ENCODE assay signal across 7 cellular contexts in the genomic region with DNA sequence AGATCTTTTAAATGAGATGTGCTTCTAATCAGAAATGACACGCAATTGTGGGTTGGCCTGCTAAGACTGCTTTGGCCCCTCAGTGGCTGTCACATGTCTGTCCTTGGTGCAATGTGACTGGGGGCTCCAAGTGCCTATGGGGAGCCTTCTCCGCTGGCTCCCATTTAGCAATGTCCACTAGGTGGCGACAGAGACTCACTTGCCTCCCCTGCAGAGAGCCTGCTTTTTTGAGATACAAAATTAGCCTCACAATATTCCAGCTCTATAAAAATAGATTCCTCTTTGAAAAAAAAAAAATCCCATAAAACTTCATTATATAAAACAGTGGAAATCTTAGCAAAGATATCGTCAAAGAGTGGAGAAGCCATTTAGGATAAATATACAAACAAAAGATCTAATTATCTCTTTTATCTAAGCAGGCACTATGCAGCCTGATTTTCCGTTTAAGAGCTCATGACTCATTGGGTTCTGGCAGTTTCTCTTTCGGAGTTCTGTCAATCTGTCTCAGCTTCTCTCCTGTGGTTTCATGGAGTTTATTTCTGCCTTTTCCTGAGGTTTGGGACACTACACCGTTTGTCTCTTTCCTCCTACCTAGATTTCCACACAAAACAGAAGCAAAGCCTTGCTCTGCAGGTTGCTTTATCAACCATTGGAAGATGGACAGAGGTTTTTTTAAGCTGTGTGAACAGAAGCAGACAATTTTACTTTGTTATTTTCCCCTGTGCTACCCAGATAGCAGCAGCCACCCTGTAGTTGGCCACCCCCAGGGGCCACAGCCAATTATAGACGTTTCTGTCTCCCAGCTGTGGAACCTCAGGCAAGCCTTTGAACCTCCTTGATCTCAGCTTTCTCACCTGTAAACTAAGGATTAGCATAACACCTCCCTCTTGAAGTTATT.
DNase-seq lines count a peak whose midpoint lies in the region; ATAC-seq, FAIRE-seq and TF ChIP-seq lines count a peak whose summit lies in the region.

No MANE protein-coding gene starts in this region.

- H3K4me2 ChIP-seq in mesenchymal stem cell (ENCODE audit: low read length, poor library complexity, severe bottlenecking), result peak overlapping the region; percentile 74

- no peak for TF ChIP-seq POLR2A in GM12892 (IDR thresholded peaks at IDR 0.05; ENCODE audit: low read depth, low read length)

- no peak overlapping the region for H4K91ac ChIP-seq in mesenchymal stem cell (ENCODE audit: low read length)

- H3K36me3 ChIP-seq in mesenchymal stem cell (ENCODE audit: control insufficient read depth in 1 of 2, insufficient read depth in 2 of 2, low read depth in 1 of 2, low read length in 2 of 2), result no peaks in the 10 kb centered on the region

- H2BK120ac ChIP-seq in mesenchymal stem cell (ENCODE audit: low read depth, low read length), result no peak overlapping the region

- no peaks in the 10 kb centered on the region for H3K9me3 ChIP-seq in mesenchymal stem cell (ENCODE audit: control insufficient read depth, low read length)

- no peak overlapping the region for H2AK5ac ChIP-seq in mesenchymal stem cell (ENCODE audit: low read length, severe bottlenecking)

- H3K4ac ChIP-seq in mesenchymal stem cell (ENCODE audit: low read depth in 1 of 2, low read length in 2 of 2), result no peak overlapping the region

- FAIRE-seq in GM12892 (lab: Jason Lieb, UNC), result peak; percentile 83

- no peak overlapping the region for H3K27ac Mint-ChIP-seq in activated CD4-positive, alpha-beta memory T cell treated with anti-CD3 and anti-CD28 coated beads, Interleukin-2, amount 10 ng/mL, durations not matched to agents 7 days and 5 days
- H3K27ac Mint-ChIP-seq in effector memory CD8-positive, alpha-beta T cell, result no peak overlapping the region

- ATAC-seq in HG03159 (IDR thresholded peaks at IDR 0.05; ENCODE audit: unreplicated experiment), result peak; percentile 74
- peak; percentile 59 for ATAC-seq in effector memory CD8-positive, alpha-beta T cell (replicated peaks)

- H3K79me1 ChIP-seq in mesenchymal stem cell (replicated peaks; ENCODE audit: low read length, poor library complexity, severe bottlenecking), result no peaks in the 10 kb centered on the region

- H2BK12ac ChIP-seq in mesenchymal stem cell (ENCODE audit: low read length in 2 of 2), result no peak overlapping the region

- H3K9me3 Mint-ChIP-seq in activated CD4-positive, alpha-beta memory T cell treated with anti-CD3 and anti-CD28 coated beads, Interleukin-2, amount 10 ng/mL, durations not matched to agents 7 days and 5 days, result no peaks in the 10 kb centered on the region
- H3K9me3 Mint-ChIP-seq in effector memory CD8-positive, alpha-beta T cell, result no peaks in the 10 kb centered on the region

- no peak overlapping the region for H3K18ac ChIP-seq in mesenchymal stem cell (ENCODE audit: low read depth in 1 of 2, low read length in 2 of 2)

- peaks cover 0 to 6% of the 10 kb centered on the region in 2 experiments for H3K27me3 ChIP-seq in mesenchymal stem cell (ENCODE audit: control insufficient read depth in 1 of 2, insufficient read depth in 1 of 2, low read length in 2 of 2)

- DNase-seq in GM12892 (ENCODE audit: insufficient read length) (peak; percentile 58), NCI-H460 (ENCODE audit: extremely low read depth, low read depth) (peak; percentile 51), mesenchymal stem cell (peak; percentile 85)
- DNase-seq in activated CD4-positive, alpha-beta memory T cell treated with anti-CD3 and anti-CD28 coated beads, Interleukin-2, amount 10 ng/mL, durations not matched to agents 7 days and 5 days, result peak; percentile 61
- DNase-seq in effector memory CD8-positive, alpha-beta T cell, result peak; percentile 29 to 38 (median 30)
- peak; percentile 12 for DNase-seq in stimulated activated CD8-positive, alpha-beta memory T cell treated with anti-CD3 and anti-CD28 coated beads, Interleukin-12 subunit alpha, Interleukin-12 subunit beta, amount 100 ng/mL, for 4 hours (ENCODE audit: low read depth)

- H3K23ac ChIP-seq in mesenchymal stem cell (ENCODE audit: low read length in 2 of 2), result no peak overlapping the region

- H3K4me3 ChIP-seq in mesenchymal stem cell (ENCODE audit: insufficient read depth in 1 of 2, low read depth in 1 of 2, low read length in 2 of 2), result peak overlapping the region in 1 of 2 experiments; percentile 57

- POLR2A ChIA-PET in activated CD4-positive, alpha-beta memory T cell treated with anti-CD3 and anti-CD28 coated beads, Interleukin-2, amount 10 ng/mL, durations not matched to agents 7 days and 5 days (lab: Charles Lee), result no interaction called here

- no peak overlapping the region for H4K8ac ChIP-seq in mesenchymal stem cell (ENCODE audit: low read length)

- H3K4me1 ChIP-seq in mesenchymal stem cell (ENCODE audit: control insufficient read depth, insufficient read depth, low read depth, low read length), result no peaks in the 10 kb centered on the region

- no peak overlapping the region for H2AFZ ChIP-seq in mesenchymal stem cell (ENCODE audit: low read depth, low read length)

- H3K9ac ChIP-seq in mesenchymal stem cell (ENCODE audit: low read length), result peak overlapping the region; percentile 68

- no peak overlapping the region for H2BK15ac ChIP-seq in mesenchymal stem cell (ENCODE audit: low read depth, poor library complexity, severe bottlenecking)

- H3K4me3 Mint-ChIP-seq in activated CD4-positive, alpha-beta memory T cell treated with anti-CD3 and anti-CD28 coated beads, Interleukin-2, amount 10 ng/mL, durations not matched to agents 7 days and 5 days, result no peak overlapping the region
- H3K4me3 Mint-ChIP-seq in effector memory CD8-positive, alpha-beta T cell, result no peak overlapping the region

- peaks cover 21% of the 10 kb centered on the region for H3K27me3 Mint-ChIP-seq in activated CD4-positive, alpha-beta memory T cell treated with anti-CD3 and anti-CD28 coated beads, Interleukin-2, amount 10 ng/mL, durations not matched to agents 7 days and 5 days
- peaks cover 25 to 48% of the 10 kb centered on the region in 2 donors for H3K27me3 Mint-ChIP-seq in effector memory CD8-positive, alpha-beta T cell

- H3K36me3 Mint-ChIP-seq in activated CD4-positive, alpha-beta memory T cell treated with anti-CD3 and anti-CD28 coated beads, Interleukin-2, amount 10 ng/mL, durations not matched to agents 7 days and 5 days (ENCODE audit: low read depth), result no peaks in the 10 kb centered on the region
- peaks cover 3% of the 10 kb centered on the region for H3K36me3 Mint-ChIP-seq in effector memory CD8-positive, alpha-beta T cell (ENCODE audit: insufficient read depth)

- H3K27ac ChIP-seq in mesenchymal stem cell (ENCODE audit: low read length, poor library complexity, severe bottlenecking), result peak overlapping the region; percentile 2

- WGBS in mesenchymal stem cell, result 7% methylated on average over 6 of the region's 8 CpGs

- H3K14ac ChIP-seq in mesenchymal stem cell (ENCODE audit: low read length in 2 of 2), result no peak overlapping the region

- CTCF ChIA-PET in activated CD4-positive, alpha-beta memory T cell treated with anti-CD3 and anti-CD28 coated beads, Interleukin-2, amount 10 ng/mL, durations not matched to agents 7 days and 5 days (lab: Charles Lee), result interaction anchor here (0.7 to 3.7 kb wide), 35 partner anchors 8 to 340 kb away, joined by 3 to 54 read pairs (median 4); no protein-coding TSS in a partner anchor

- H2BK5ac ChIP-seq in mesenchymal stem cell (ENCODE audit: low read depth, low read length, poor library complexity, severe bottlenecking), result no peak overlapping the region

- peaks cover 2% of the 10 kb centered on the region for H3K4me1 Mint-ChIP-seq in activated CD4-positive, alpha-beta memory T cell treated with anti-CD3 and anti-CD28 coated beads, Interleukin-2, amount 10 ng/mL, durations not matched to agents 7 days and 5 days
- H3K4me1 Mint-ChIP-seq in effector memory CD8-positive, alpha-beta T cell (ENCODE audit: low read depth in 2 of 2), result no peaks in the 10 kb centered on the region

Comparison
In these comparisons a context has a peak if more than half of its experiments do, and no peak if none do; other contexts are left out.
1. DNase-seq: peak in every context shown above with its lines; median percentile 85 in mesenchymal stem cell; 61 in activated CD4-positive, alpha-beta memory T cell treated with anti-CD3 and anti-CD28 coated beads, Interleukin-2, amount 10 ng/mL, durations not matched to agents 7 days and 5 days; 58 in GM12892; 51 in NCI-H460; 30 in effector memory CD8-positive, alpha-beta T cell; 12 in stimulated activated CD8-positive, alpha-beta memory T cell treated with anti-CD3 and anti-CD28 coated beads, Interleukin-12 subunit alpha, Interleukin-12 subunit beta, amount 100 ng/mL, for 4 hours.